In the genomic region with DNA sequence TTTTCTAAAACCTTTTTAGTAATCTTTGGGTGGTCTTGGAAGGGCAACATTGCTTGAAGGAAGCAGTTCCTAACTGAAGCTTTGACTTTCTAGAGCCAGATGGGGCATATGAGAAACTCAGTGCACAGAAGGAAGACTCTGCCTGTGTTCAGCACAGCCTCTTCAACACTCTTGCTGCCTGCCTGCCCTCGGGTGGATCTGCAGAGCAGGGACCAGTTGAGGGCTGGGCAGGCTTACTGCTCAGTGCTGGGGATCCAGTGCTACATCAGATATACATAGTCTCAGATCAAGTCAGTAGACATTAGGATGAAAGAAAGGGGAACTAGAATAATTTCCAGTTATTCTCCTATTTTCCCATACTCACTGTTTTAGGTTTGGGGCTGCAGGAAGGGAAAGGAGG, we compare ENCODE assay signal across 29 cellular contexts. TPM values are rescaled to one million over a fixed set of nuclear protein-coding genes. Genes with fewer than 3 reads are reported as not detected.
A peak's percentile ranks its signal among the peaks of the same experiment; 100 is the strongest.
DNase-seq lines count a peak whose midpoint lies in the region; ATAC-seq and TF ChIP-seq lines count a peak whose summit lies in the region.
"Had no signal": no experiment of that assay in that cellular context is flagged by ENCODE, and none has a peak within 500 bp of the region (broad histone marks: within the 10 kb centered on the region; RNA-seq: fewer than 3 reads in every experiment).

No MANE protein-coding gene starts in this region.

- H3K4me2 ChIP-seq in osteoblast (ENCODE audit: insufficient read depth, low read length) = no peak overlapping the region
- H3K4me2 ChIP-seq: BLaER1 treated with 17β-estradiol and CSF1 and Interleukin-3, amounts not matched to agents 10 nM and 100 nM had no signal

- H3K79me2 ChIP-seq in osteoblast (ENCODE audit: insufficient read depth, low read length) = no peaks in the 10 kb centered on the region

- no peaks in the 10 kb centered on the region for H4K20me1 ChIP-seq in osteoblast (ENCODE audit: insufficient read depth, low read length)
- H4K20me1 ChIP-seq: BLaER1 treated with 17β-estradiol and CSF1 and Interleukin-3, amounts not matched to agents 10 nM and 100 nM had no signal

- ATAC-seq in HG02678 (IDR thresholded peaks at IDR 0.05; ENCODE audit: unreplicated experiment) (no peak), HG03139 (IDR thresholded peaks at IDR 0.05; ENCODE audit: unreplicated experiment) (no peak), GM18502 (IDR thresholded peaks at IDR 0.05; ENCODE audit: poor library complexity, unreplicated experiment) (no peak)
- ATAC-seq: gastrocnemius medialis; HepG2; left lobe of liver; SK-N-SH treated with all-trans-retinoic acid at 6 μM for 48 hours; stimulated activated naive CD8-positive, alpha-beta T cell treated with anti-CD3 and anti-CD28 coated beads, Interleukin-15, amount 100 ng/mL, for 72 hours had no signal

- DNase-seq in Ammon's horn (ENCODE audit: low spot score) = peak; percentile 7
- DNase-seq in DMS53 treated with DMSO at 0.1 percent for 48 hours (lab: John Stamatoyannopoulos, UW; ENCODE audit: unreplicated experiment) = peak; percentile 62
- peak; percentile 52 for DNase-seq in NCI-H1105 treated with DMSO at 0.1 percent for 48 hours (lab: John Stamatoyannopoulos, UW)
- peak; percentile 25 for DNase-seq in NCI-H774 (lab: John Stamatoyannopoulos, UW)
- no peak for DNase-seq in osteoblast (ENCODE audit: insufficient read length, low spot score, missing footprints)
- DNase-seq: ACHN; activated CD4-positive, alpha-beta T cell treated with anti-CD3 and anti-CD28 coated beads, Interleukin-2, amount 10 ng/mL, durations not matched to agents 7 days and 5 days; activated naive CD4-positive, alpha-beta T cell treated with anti-CD3 and anti-CD28 coated beads for 36 hours; amniotic stem cell; endodermal cell; gastrocnemius medialis; GDM1; hippocampal formation; immature natural killer cell; mesendoderm; NCI-H1048; nucleus accumbens; stimulated activated naive CD8-positive, alpha-beta T cell treated with anti-CD3 and anti-CD28 coated beads, Interleukin-15, amount 100 ng/mL, for 72 hours; T-helper 2 cell had no signal

- H3K27me3 ChIP-seq in osteoblast (ENCODE audit: insufficient read depth, low read length) = peaks cover 45% of the 10 kb centered on the region
- H3K27me3 ChIP-seq: BLaER1 treated with 17β-estradiol and CSF1 and Interleukin-3, amounts not matched to agents 10 nM and 100 nM; gastrocnemius medialis; thyroid gland had no signal

- H3K4me1 ChIP-seq in osteoblast (ENCODE audit: insufficient read depth, low read length) = no peaks in the 10 kb centered on the region
- H3K4me1 ChIP-seq: BLaER1 treated with 17β-estradiol and CSF1 and Interleukin-3, amounts not matched to agents 10 nM and 100 nM; esophagus muscularis mucosa; gastrocnemius medialis; thyroid gland had no signal

- H3K27ac ChIP-seq in osteoblast (ENCODE audit: low read depth, low read length) = no peak overlapping the region
- H3K27ac ChIP-seq: BLaER1 treated with 17β-estradiol and CSF1 and Interleukin-3, amounts not matched to agents 10 nM and 100 nM; esophagus muscularis mucosa; gastrocnemius medialis; thyroid gland; VCaP had no signal

- no peaks in the 10 kb centered on the region for H3K9me3 ChIP-seq in osteoblast (ENCODE audit: low read depth, low read length)
- H3K9me3 ChIP-seq: esophagus muscularis mucosa, gastrocnemius medialis, thyroid gland had no signal

- H3K4me3 ChIP-seq in osteoblast (ENCODE audit: insufficient read depth, low read length) = no peak overlapping the region
- H3K4me3 ChIP-seq: BLaER1 treated with 17β-estradiol and CSF1 and Interleukin-3, amounts not matched to agents 10 nM and 100 nM; esophagus muscularis mucosa; gastrocnemius medialis; thyroid gland had no signal

- no peak overlapping the region for H2AFZ ChIP-seq in osteoblast (ENCODE audit: low read length)

- no peak for TF ChIP-seq CTCF in osteoblast (IDR thresholded peaks at IDR 0.05; ENCODE audit: extremely low read depth, low read depth, low read length)

- no peaks in the 10 kb centered on the region for H3K36me3 ChIP-seq in osteoblast (ENCODE audit: insufficient read depth, low read length)
- H3K36me3 ChIP-seq: BLaER1 treated with 17β-estradiol and CSF1 and Interleukin-3, amounts not matched to agents 10 nM and 100 nM; esophagus muscularis mucosa; gastrocnemius medialis; thyroid gland had no signal

RNA-seq across cellular contexts. Expression of a gene that starts 29.5 kb away (rescaled TPM):
- total RNA-seq in osteoblast = 50.1 and 55.4 TPM in 2 replicates
